9 cellular contexts compared by ENCODE assay signal in genomic region chr13:102708991-102709390, GRCh38. TPM values are rescaled to one million over a fixed set of nuclear protein-coding genes. Genes with fewer than 3 reads are reported as not detected.
"Had no signal": no experiment of that assay in that cellular context is flagged by ENCODE, and none has a peak within 500 bp of the region (broad histone marks: within the 10 kb centered on the region; RNA-seq: fewer than 3 reads in every experiment).

No MANE protein-coding gene starts in this region.

- H3K27ac ChIP-seq: HL-60 had no signal

- DNase-seq: H9, HCEC 1CT, IMR-90 had no signal

- ATAC-seq: GM23338, HepG2, K562 had no signal

- H3K4me3 ChIP-seq: GM23338, K562 had no signal

- H3K4me2 ChIP-seq: GM23338 had no signal

- H2AFZ ChIP-seq: GM23338 had no signal

RNA-seq across cellular contexts. Expression of gene METTL21C, which starts 14.1 kb away (rescaled TPM):
- total RNA-seq: GM23338, H1, H9, HepG2, HT1080, IMR-90, K562 had no signal
- polyA plus RNA-seq: GM23338, H1, HepG2, IMR-90, K562 had no signal
